In genomic region chr17:65557349-65558310, GRCh38 we compare ENCODE assay signal across 9 cellular contexts. TPM values are rescaled to one million over a fixed set of nuclear protein-coding genes. Genes with fewer than 3 reads are reported as not detected.
A peak's percentile ranks its signal among the peaks of the same experiment; 100 is the strongest.
DNase-seq lines count a peak whose midpoint lies in the region; ATAC-seq and TF ChIP-seq lines count a peak whose summit lies in the region.
"Had no signal": no experiment of that assay in that cellular context is flagged by ENCODE, and none has a peak within 500 bp of the region (broad histone marks: within the 10 kb centered on the region; RNA-seq: fewer than 3 reads in every experiment).

No MANE protein-coding gene starts in this region.

- in situ Hi-C loops in ACHN (cut with HindIII; ENCODE audit: low pct_ligation_motif_present, low pct_unique_long_range_greater_than_20kb, low sequenced_read_pairs), result no loop called here

- H3K9me3 Mint-ChIP-seq in HFFc6 (no peaks in the 10 kb centered on the region), progenitor cell of endocrine pancreas (ENCODE audit: low read depth) (no peaks in the 10 kb centered on the region)
- no peaks in the 10 kb centered on the region for H3K9me3 Mint-ChIP-seq in activated naive CD8-positive, alpha-beta T cell treated with anti-CD3 and anti-CD28 coated beads for 36 hours

- no peak for TF ChIP-seq CTCF in HFFc6 (IDR thresholded peaks at IDR 0.05)
- no peak for TF ChIP-seq CTCF in left lung (IDR thresholded peaks at IDR 0.05)
- no peak for TF ChIP-seq CTCF in progenitor cell of endocrine pancreas (IDR thresholded peaks at IDR 0.05; ENCODE audit: unreplicated experiment)

- H3K36me3 Mint-ChIP-seq in HFFc6 (ENCODE audit: low read depth) (no peaks in the 10 kb centered on the region), progenitor cell of endocrine pancreas (ENCODE audit: insufficient read depth) (peaks cover 2% of the 10 kb centered on the region)
- peaks cover 2% of the 10 kb centered on the region for H3K36me3 Mint-ChIP-seq in activated naive CD8-positive, alpha-beta T cell treated with anti-CD3 and anti-CD28 coated beads for 36 hours

- peaks cover 16 to 27% of the 10 kb centered on the region in 2 donors for H3K4me1 ChIP-seq in left lung

- H3K4me3 ChIP-seq in left lung, result no peak overlapping the region

- H3K27me3 Mint-ChIP-seq in HFFc6 (ENCODE audit: insufficient read depth) (peaks cover 14% of the 10 kb centered on the region), progenitor cell of endocrine pancreas (peaks cover 15% of the 10 kb centered on the region)
- H3K27me3 Mint-ChIP-seq in activated naive CD8-positive, alpha-beta T cell treated with anti-CD3 and anti-CD28 coated beads for 36 hours, result no peaks in the 10 kb centered on the region

- H3K27ac Mint-ChIP-seq in HFFc6 (no peak overlapping the region), progenitor cell of endocrine pancreas (no peak overlapping the region)
- no peak overlapping the region for H3K27ac Mint-ChIP-seq in activated naive CD8-positive, alpha-beta T cell treated with anti-CD3 and anti-CD28 coated beads for 36 hours

- H3K27me3 ChIP-seq in left lung, result peaks cover 0 to 61% of the 10 kb centered on the region in 2 donors

- peak; percentile 96 for DNase-seq in ACHN
- peak; percentile 49 for DNase-seq in HFFc6
- DNase-seq in activated naive CD8-positive, alpha-beta T cell treated with anti-CD3 and anti-CD28 coated beads for 36 hours, result peak; percentile 33
- no peak for DNase-seq in left lung
- no peak for DNase-seq in cortex of kidney (lab: John Stamatoyannopoulos, UW)
- DNase-seq in NCI-H345 (lab: John Stamatoyannopoulos, UW), result no peak
- DNase-seq in progenitor cell of endocrine pancreas (ENCODE audit: low spot score, unreplicated experiment), result no peak
- no peak for DNase-seq in HuH-7 (ENCODE audit: low spot score)
- DNase-seq: DMS 273 treated with DMSO at 0.1 percent for 48 hours had no signal

- intact Hi-C loops in left lung (cut with DNase I), result loop anchor here (5.0 to 10.0 kb wide), 3 partner anchors 103 to 263 kb away; no protein-coding TSS in a partner anchor

- peak overlapping the region; percentile 86 to 94 for H3K27ac ChIP-seq in left lung

- H3K4me1 Mint-ChIP-seq in HFFc6 (ENCODE audit: low read depth) (peaks cover 16% of the 10 kb centered on the region), progenitor cell of endocrine pancreas (ENCODE audit: low read depth) (peaks cover 13% of the 10 kb centered on the region)
- H3K4me1 Mint-ChIP-seq in activated naive CD8-positive, alpha-beta T cell treated with anti-CD3 and anti-CD28 coated beads for 36 hours, result peaks cover 30% of the 10 kb centered on the region

- no peaks in the 10 kb centered on the region for H3K9me3 ChIP-seq in left lung

- H3K36me3 ChIP-seq in left lung, result no peaks in the 10 kb centered on the region

- peak; percentile 17 for ATAC-seq in left lung

- no peak overlapping the region for H3K4me3 Mint-ChIP-seq in HFFc6
- no peak overlapping the region for H3K4me3 Mint-ChIP-seq in activated naive CD8-positive, alpha-beta T cell treated with anti-CD3 and anti-CD28 coated beads for 36 hours
- H3K4me3 Mint-ChIP-seq in progenitor cell of endocrine pancreas (ENCODE audit: low read depth), result no peak overlapping the region

RNA-seq across cellular contexts. Expression of gene AXIN2, which starts 3.8 kb away (rescaled TPM):
- total RNA-seq in HFFc6 (2021; fragmentation: NEBNext Ultra II Directional; extraction: Animal tissue kit (Norgen Biotek cat#: 25700)), result under 1 TPM; 0.17 to 0.57 (median 0.39) TPM
- 1 to 10 TPM; 1.5 to 1.6 TPM for total RNA-seq in activated naive CD8-positive, alpha-beta T cell treated with anti-CD3 and anti-CD28 coated beads for 36 hours
- total RNA-seq in left lung, result 10 to 100 TPM; 25.0 to 41.6 TPM
- 10.2 and 10.7 TPM in 2 replicates for total RNA-seq in progenitor cell of endocrine pancreas

Comparison
In these comparisons a context has a peak if more than half of its experiments do, and no peak if none do; other contexts are left out.
1. DNase-seq: peak in ACHN (single experiment), HFFc6 (single experiment) and activated naive CD8-positive, alpha-beta T cell treated with anti-CD3 and anti-CD28 coated beads for 36 hours (single experiment); none in left lung (0 of 2), cortex of kidney (single experiment), NCI-H345 (single experiment), progenitor cell of endocrine pancreas (single experiment) and HuH-7 (single experiment).